ENCODE assay signal across 8 cellular contexts in genomic region chr6:43428874-43429273, GRCh38. TPM values are rescaled to one million over a fixed set of nuclear protein-coding genes. Genes with fewer than 3 reads are reported as not detected.
DNase-seq lines count a peak whose midpoint lies in the region; ATAC-seq and TF ChIP-seq lines count a peak whose summit lies in the region.

No MANE protein-coding gene starts in this region.

- H3K9ac ChIP-seq in SK-N-MC (ENCODE audit: insufficient read length) (peak overlapping the region; percentile 79), rectal smooth muscle tissue (ENCODE audit: low read length) (no peak overlapping the region)

- no peak for ATAC-seq in GM18519 (IDR thresholded peaks at IDR 0.05; ENCODE audit: low FRiP score, unreplicated experiment)

- WGBS in esophagus muscularis mucosa: 94% methylated on average over 3 of the region's 3 CpGs

- H3K36me3 ChIP-seq in SK-N-MC (ENCODE audit: insufficient read depth, low read length): peaks cover 3% of the 10 kb centered on the region; the same call in 1 of the 2 replicates
- H3K36me3 ChIP-seq in esophagus muscularis mucosa: peaks cover 0 to 27% (median 22%) of the 10 kb centered on the region in 4 donors
- H3K36me3 ChIP-seq in rectal smooth muscle tissue (ENCODE audit: control insufficient read depth, insufficient read depth, low read length): peaks cover 6% of the 10 kb centered on the region

- no peak for TF ChIP-seq POLR2A in esophagus muscularis mucosa (IDR thresholded peaks at IDR 0.05; ENCODE audit: low read depth)

- no peak for TF ChIP-seq CTCF in GM12865 (IDR thresholded peaks at IDR 0.05; ENCODE audit: insufficient read depth, low read depth, low read length, missing control alignments)
- TF ChIP-seq CTCF in esophagus muscularis mucosa (IDR thresholded peaks at IDR 0.05): no peak

- DNase-seq in GM12865 (ENCODE audit: low read depth) (peak; percentile 33), SK-N-MC (ENCODE audit: low read depth, low spot score) (no peak), esophagus muscularis mucosa (ENCODE audit: extremely low spot score) (no peak), HT-29 (ENCODE audit: low spot score) (no peak), AG20443 (ENCODE audit: low spot score) (no peak), SKM-1 (lab: John Stamatoyannopoulos, UW; ENCODE audit: unreplicated experiment) (no peak)

- intact Hi-C loops in esophagus muscularis mucosa (cut with DNase I): loop anchor here (5.0 kb wide), 1 partner anchor 57 kb away; no protein-coding TSS in a partner anchor

- no peak for TF ChIP-seq EP300 in esophagus muscularis mucosa (IDR thresholded peaks at IDR 0.05)

- H3K4me3 ChIP-seq in GM12865 (ENCODE audit: low read depth, low read length) (peak overlapping the region; percentile 73), SK-N-MC (peak overlapping the region; percentile 88), esophagus muscularis mucosa (peak overlapping the region in 2 of 4 donors; percentile 77 to 84), rectal smooth muscle tissue (ENCODE audit: low read length) (peak overlapping the region; percentile 94)

- H3K27me3 ChIP-seq in esophagus muscularis mucosa (no peaks in the 10 kb centered on the region), rectal smooth muscle tissue (ENCODE audit: control insufficient read depth, insufficient read depth, low read length) (no peaks in the 10 kb centered on the region)

- H3K4me1 ChIP-seq in esophagus muscularis mucosa (peaks cover 14 to 42% (median 26%) of the 10 kb centered on the region in 4 donors), rectal smooth muscle tissue (ENCODE audit: control insufficient read depth, insufficient read depth, low read length) (peaks cover 5% of the 10 kb centered on the region)

- H3K9me3 ChIP-seq in SK-N-MC (ENCODE audit: low read depth, low read length) (no peaks in the 10 kb centered on the region), esophagus muscularis mucosa (no peaks in the 10 kb centered on the region)

- H3K27ac ChIP-seq in SK-N-MC (no peak overlapping the region), esophagus muscularis mucosa (replicated peaks in 1 of 4) (peak overlapping the region; percentile 82 to 92 (median 88)), rectal smooth muscle tissue (ENCODE audit: low read depth, low read length) (peak overlapping the region; percentile 76)

RNA-seq across cellular contexts. Expression of gene ABCC10, which starts 1.5 kb away (rescaled TPM):
- 10 to 100 TPM in 3 of 4 donors, 1 to 10 TPM in 1; 7.6 to 19.4 (median 12.5) TPM for total RNA-seq in esophagus muscularis mucosa
- total RNA-seq in HT-29 (2014; rRNA removed; shearing (Covaris generic)): 18.6 and 18.8 TPM in 2 replicates

RNA-seq across cellular contexts. Expression of gene DLK2, which starts 26.5 kb away (rescaled TPM):
- total RNA-seq in esophagus muscularis mucosa: under 1 TPM in 2 of 4 donors, not detected in 2; 0.32 to 0.33 TPM
- 0.10 and 0.34 TPM in 2 replicates for total RNA-seq in HT-29 (2014; rRNA removed; shearing (Covaris generic))

RNA-seq across cellular contexts. Expression of gene TJAP1, which starts 48.5 kb away (rescaled TPM):
- total RNA-seq in esophagus muscularis mucosa: 10 to 100 TPM; 19.9 to 34.4 (median 26.4) TPM
- 19.9 and 20.4 TPM in 2 replicates for total RNA-seq in HT-29 (2014; rRNA removed; shearing (Covaris generic))

RNA-seq across cellular contexts. Expression of gene ZNF318, which starts 59.4 kb away (rescaled TPM):
- total RNA-seq in esophagus muscularis mucosa: 10 to 100 TPM; 11.1 to 17.3 (median 14.6) TPM
- 4.6 and 4.7 TPM in 2 replicates for total RNA-seq in HT-29 (2014; rRNA removed; shearing (Covaris generic))
